18 cellular contexts compared by ENCODE assay signal in the genomic region with DNA sequence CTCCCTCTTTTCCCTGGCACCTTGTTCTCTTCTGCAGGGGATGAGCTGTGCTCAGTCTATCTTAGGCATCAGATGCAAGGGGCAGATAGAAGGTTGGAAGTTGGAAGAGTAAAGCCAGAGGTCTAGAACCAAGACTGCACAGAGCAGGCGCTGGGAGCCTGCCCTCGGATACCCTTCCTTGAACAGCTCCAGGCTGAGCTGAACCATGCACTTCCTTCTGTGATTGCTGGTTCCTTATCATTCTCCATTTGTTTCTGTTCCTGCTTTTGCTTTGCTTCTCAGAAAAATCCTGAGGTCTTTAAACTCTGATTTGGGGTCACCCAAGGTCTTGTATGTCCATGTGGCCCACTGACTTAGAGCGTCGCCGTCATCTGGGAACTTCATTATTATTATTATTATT.
"Had no signal": no experiment of that assay in that cellular context is flagged by ENCODE, and none has a peak within 500 bp of the region (broad histone marks: within the 10 kb centered on the region; RNA-seq: fewer than 3 reads in every experiment).

No MANE protein-coding gene starts in this region.

- H3K27me3 ChIP-seq: cardiac muscle cell, tibial nerve, vagina had no signal

- H3K9me3 Mint-ChIP-seq: activated naive CD8-positive, alpha-beta T cell treated with anti-CD3 and anti-CD28 coated beads for 36 hours; activated T-cell treated with anti-CD3 and anti-CD28 coated beads, Interleukin-2, amount 50 U/mL, for 72 hours; endodermal cell; memory B cell; neural crest cell; stimulated activated naive CD8-positive, alpha-beta T cell treated with anti-CD3 and anti-CD28 coated beads, Interleukin-15, Interleukin-2, amounts not matched to agents 100 ng/mL and 50 ng/mL, for 24 hours had no signal

- H3K27ac ChIP-seq: cardiac muscle cell, epithelial cell of prostate, tibial nerve, vagina had no signal

- ATAC-seq: activated T-cell treated with anti-CD3 and anti-CD28 coated beads, Interleukin-2, amount 50 U/mL, for 72 hours had no signal

- DNase-seq: activated CD4-positive, alpha-beta T cell treated with anti-CD3 and anti-CD28 coated beads, Interleukin-2, amount 50 U/mL, for 1 hour; activated CD8-positive, alpha-beta memory T cell treated with anti-CD3 and anti-CD28 coated beads, Interleukin-2, amount 50 U/mL, for 4 hours; activated gamma-delta T cell; activated naive CD8-positive, alpha-beta T cell treated with anti-CD3 and anti-CD28 coated beads for 36 hours; activated T-cell treated with anti-CD3 and anti-CD28 coated beads, Interleukin-2, amount 50 U/mL, for 72 hours; amygdala; endodermal cell; foreskin fibroblast; hippocampal formation; islet precursor cell; stimulated activated CD4-positive, alpha-beta T cell treated with anti-CD3 and anti-CD28 coated beads, Interleukin-2, amount 100 ng/mL, for 24 hours had no signal

- H3K36me3 ChIP-seq: cardiac muscle cell, vagina had no signal

- H3K9me3 ChIP-seq: tibial nerve, vagina had no signal

- H3K27me3 Mint-ChIP-seq: activated naive CD8-positive, alpha-beta T cell treated with anti-CD3 and anti-CD28 coated beads for 36 hours; memory B cell; stimulated activated naive CD8-positive, alpha-beta T cell treated with anti-CD3 and anti-CD28 coated beads, Interleukin-15, Interleukin-2, amounts not matched to agents 100 ng/mL and 50 ng/mL, for 24 hours had no signal

- H3K27ac Mint-ChIP-seq: endodermal cell; stimulated activated naive CD8-positive, alpha-beta T cell treated with anti-CD3 and anti-CD28 coated beads, Interleukin-15, Interleukin-2, amounts not matched to agents 100 ng/mL and 50 ng/mL, for 24 hours had no signal

- H3K4me1 Mint-ChIP-seq: neural crest cell had no signal

- H3K4me3 ChIP-seq: cardiac muscle cell, tibial nerve, vagina had no signal

- H3K4me3 Mint-ChIP-seq: activated naive CD8-positive, alpha-beta T cell treated with anti-CD3 and anti-CD28 coated beads for 36 hours; activated T-cell treated with anti-CD3 and anti-CD28 coated beads, Interleukin-2, amount 50 U/mL, for 72 hours; endodermal cell; memory B cell; neural crest cell; stimulated activated naive CD8-positive, alpha-beta T cell treated with anti-CD3 and anti-CD28 coated beads, Interleukin-15, Interleukin-2, amounts not matched to agents 100 ng/mL and 50 ng/mL, for 24 hours had no signal

- H3K4me1 ChIP-seq: tibial nerve, vagina had no signal
